In genomic region chr22:38314140-38314991, GRCh38 we compare ENCODE assay signal across 1 cellular context.
TF ChIP-seq lines count a peak whose summit lies in the region.

No MANE protein-coding gene starts in this region.

TF ChIP-seq in GM12878, 131 proteins besides CTCF, POLR2A, EP300 and RAD21 (continued from another document):
- no peak for TF ChIP-seq ELK1 (IDR thresholded peaks at IDR 0.05; ENCODE audit: low read depth, low read length)
- no peak for TF ChIP-seq HSF1 (IDR thresholded peaks at IDR 0.05; ENCODE audit: low read depth, low read length)
- TF ChIP-seq NR2F1 (conservative IDR thresholded peaks at IDR 0.05) = no peak
- TF ChIP-seq BHLHE40 (IDR thresholded peaks at IDR 0.05; ENCODE audit: borderline replicate concordance in 1 of 2, low read depth in 2 of 2, low read length in 1 of 2) = no peak
- TF ChIP-seq YY1 (IDR thresholded peaks at IDR 0.05; ENCODE audit: low read depth, low read length) = no peak
- TF ChIP-seq FOS (IDR thresholded peaks at IDR 0.05; ENCODE audit: borderline replicate concordance, extremely low read depth, insufficient read length) = no peak
- TF ChIP-seq ATF7 (IDR thresholded peaks at IDR 0.05; ENCODE audit: low read depth) = no peak
- TF ChIP-seq IKZF2 (IDR thresholded peaks at IDR 0.05) = no peak
- TF ChIP-seq JUNB (IDR thresholded peaks at IDR 0.05) = no peak
- no peak for TF ChIP-seq SMARCA5 (IDR thresholded peaks at IDR 0.05)
- no peak for TF ChIP-seq GATAD2B (conservative IDR thresholded peaks at IDR 0.05; ENCODE audit: low read depth)
- TF ChIP-seq E2F8 (IDR thresholded peaks at IDR 0.05; ENCODE audit: low read depth, partially characterized antibody) = no peak
- 0 out of 2 replicates have a peak, but pooled peaks have one; percentile 6 for TF ChIP-seq SPI1 (IDR thresholded peaks at IDR 0.05; ENCODE audit: borderline replicate concordance, insufficient read depth, low read depth, low read length)
- no peak for TF ChIP-seq ZNF217 (IDR thresholded peaks at IDR 0.05)
- TF ChIP-seq PAX5 (IDR thresholded peaks at IDR 0.05; ENCODE audit: borderline replicate concordance, low read depth, low read length) = no peak
- no peak for TF ChIP-seq SKIL (IDR thresholded peaks at IDR 0.05; ENCODE audit: low read depth, poor library complexity, severe bottlenecking)
- no peak for TF ChIP-seq NR2C2 (IDR thresholded peaks at IDR 0.05; ENCODE audit: borderline replicate concordance, control insufficient read depth, insufficient read length, low read depth)
- TF ChIP-seq RCOR1 (conservative IDR thresholded peaks at IDR 0.05; ENCODE audit: low read depth, low read length) = no peak
- TF ChIP-seq TCF3 (IDR thresholded peaks at IDR 0.05; ENCODE audit: borderline replicate concordance, insufficient read depth, low read depth, low read length) = 0 out of 2 replicates have a peak, but pooled peaks have one; percentile 45
- peak; percentile 44; the same call in 1 of the 2 replicates for TF ChIP-seq TCF12 (IDR thresholded peaks at IDR 0.05; ENCODE audit: low read depth, low read length)
